Comparison of ENCODE assay signal across 13 cellular contexts in genomic region chr12:91127751-91128150, GRCh38.
DNase-seq lines count a peak whose midpoint lies in the region; ATAC-seq and TF ChIP-seq lines count a peak whose summit lies in the region.
"Had no signal": no experiment of that assay in that cellular context is flagged by ENCODE, and none has a peak within 500 bp of the region (broad histone marks: within the 10 kb centered on the region; RNA-seq: fewer than 3 reads in every experiment).

No MANE protein-coding gene starts in this region.

- no peaks in the 10 kb centered on the region for H3K27me3 ChIP-seq in tibial artery
- H3K27me3 ChIP-seq: pancreas had no signal

- intact Hi-C loops in tibial artery (cut with DNase I; ENCODE audit: low total_unique reads) = no loop called here

- DNase-seq in foreskin melanocyte (peak; percentile 9), HuH-7 (ENCODE audit: low spot score) (no peak), tibial artery (no peak)
- DNase-seq: activated CD4-positive, alpha-beta T cell treated with anti-CD3 and anti-CD28 coated beads for 36 hours; NCI-H1417 treated with DMSO at 0.1 percent for 48 hours; NCI-H510A treated with DMSO at 0.1 percent for 48 hours; pancreas; substantia nigra had no signal

- H3K9me3 ChIP-seq in tibial artery = no peaks in the 10 kb centered on the region
- H3K9me3 ChIP-seq: pancreas had no signal

- no peaks in the 10 kb centered on the region for H3K36me3 ChIP-seq in tibial artery
- H3K36me3 ChIP-seq: pancreas had no signal

- peak overlapping the region; percentile 48 for H3K27ac ChIP-seq in 22Rv1
- no peak overlapping the region for H3K27ac ChIP-seq in tibial artery
- H3K27ac ChIP-seq: pancreas had no signal

- H3K4me3 ChIP-seq in tibial artery = no peak overlapping the region
- H3K4me3 ChIP-seq: pancreas had no signal

- TF ChIP-seq CTCF in 22Rv1 (IDR thresholded peaks at IDR 0.05) (no peak), tibial artery (IDR thresholded peaks at IDR 0.05) (no peak)

- ATAC-seq in GM19467 (IDR thresholded peaks at IDR 0.05; ENCODE audit: unreplicated experiment) (peak; percentile 58), SK-N-SH treated with all-trans-retinoic acid at 6 μM for 48 hours (peak; percentile 91), HG03045 (IDR thresholded peaks at IDR 0.05; ENCODE audit: unreplicated experiment) (no peak), GM18873 (IDR thresholded peaks at IDR 0.05; ENCODE audit: low FRiP score, unreplicated experiment) (no peak)
- ATAC-seq: activated CD4-positive, alpha-beta T cell treated with anti-CD3 and anti-CD28 coated beads for 36 hours; pancreas had no signal

- peaks cover 0 to 4% (median 1%) of the 10 kb centered on the region in 4 donors for H3K4me1 ChIP-seq in tibial artery
- H3K4me1 ChIP-seq: pancreas had no signal

TF ChIP-seq in SK-N-SH treated with all-trans-retinoic acid at 6 μM for 48 hours, 23 proteins besides CTCF, POLR2A, EP300 and RAD21:
- TF ChIP-seq ZFP30 (CRISPR knock-in tag; IDR thresholded peaks at IDR 0.05) (no peak), TOX (CRISPR knock-in tag; IDR thresholded peaks at IDR 0.05; ENCODE audit: borderline replicate concordance) (no peak), PPARA (CRISPR knock-in tag; IDR thresholded peaks at IDR 0.05; ENCODE audit: borderline replicate concordance) (no peak), TSHZ2 (CRISPR knock-in tag; IDR thresholded peaks at IDR 0.05) (no peak), ISL1 (CRISPR knock-in tag; IDR thresholded peaks at IDR 0.05) (no peak), GLIS3 (CRISPR knock-in tag; IDR thresholded peaks at IDR 0.05) (no peak), PATZ1 (CRISPR knock-in tag; IDR thresholded peaks at IDR 0.05; ENCODE audit: borderline replicate concordance) (no peak), CREB5 (CRISPR knock-in tag; IDR thresholded peaks at IDR 0.05; ENCODE audit: low read depth) (no peak), ZNF70 (CRISPR knock-in tag; IDR thresholded peaks at IDR 0.05) (no peak), CSRNP3 (CRISPR knock-in tag; IDR thresholded peaks at IDR 0.05) (no peak), ZFP3 (CRISPR knock-in tag; IDR thresholded peaks at IDR 0.05) (no peak), BACH2 (CRISPR knock-in tag; IDR thresholded peaks at IDR 0.05; ENCODE audit: borderline replicate concordance) (no peak)

Comparison
In these comparisons a context has a peak if more than half of its experiments do, and no peak if none do; other contexts are left out.
1. ATAC-seq: peak in GM19467 (single experiment) and SK-N-SH treated with all-trans-retinoic acid at 6 μM for 48 hours (single experiment); none in HG03045 (single experiment) and GM18873 (single experiment).